12 cellular contexts compared by ENCODE assay signal in the genomic region with DNA sequence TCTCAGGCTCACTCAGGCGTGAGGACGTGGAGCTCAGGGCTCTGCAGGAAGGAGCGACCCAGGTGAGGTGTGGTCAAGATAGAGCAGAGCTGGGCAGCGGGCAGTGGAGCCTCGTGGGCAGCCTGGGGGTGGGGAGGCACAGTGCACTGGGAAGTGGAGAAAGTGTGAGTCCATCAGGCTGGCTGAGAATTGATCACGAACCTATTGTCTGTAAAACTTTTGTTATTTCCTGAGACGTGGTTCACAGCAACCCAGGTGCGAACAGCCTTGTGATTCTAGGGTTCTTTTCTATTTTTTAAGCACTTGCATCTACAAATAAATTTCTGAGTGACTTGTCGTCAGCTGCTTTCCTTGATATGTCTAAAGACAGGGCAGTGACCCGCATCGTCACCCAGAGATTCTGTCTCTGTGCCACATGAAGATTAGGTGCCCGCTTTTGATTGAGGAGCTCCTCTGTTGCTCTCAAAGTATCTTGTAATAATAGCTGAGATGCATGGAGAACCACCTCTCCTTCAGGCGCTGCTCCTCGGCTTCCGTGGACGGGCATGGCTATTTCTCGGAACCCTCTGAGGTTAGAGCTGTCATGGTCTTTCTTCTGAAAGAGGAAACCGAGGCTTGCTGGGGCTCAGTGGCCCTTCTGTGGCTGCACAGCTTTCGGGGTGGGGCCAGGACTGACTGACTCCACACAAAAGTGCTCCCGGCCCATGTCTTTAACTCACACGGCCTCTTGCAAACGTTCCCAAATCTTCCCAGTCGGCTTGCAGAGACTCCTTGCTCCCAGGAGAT. TPM values are rescaled to one million over a fixed set of nuclear protein-coding genes. Genes with fewer than 3 reads are reported as not detected.
DNase-seq lines count a peak whose midpoint lies in the region; ATAC-seq and TF ChIP-seq lines count a peak whose summit lies in the region.
"Had no signal": no experiment of that assay in that cellular context is flagged by ENCODE, and none has a peak within 500 bp of the region (broad histone marks: within the 10 kb centered on the region; RNA-seq: fewer than 3 reads in every experiment).

No MANE protein-coding gene starts in this region.

- no peak overlapping the region for H2BK120ac ChIP-seq in trophoblast cell (ENCODE audit: insufficient read depth, low read length, poor library complexity)

- BruUV-seq in OCI-LY7 (replicated peaks; lab: Mats Ljungman, UMichigan): no TSS peak

- peak overlapping the region; percentile 40 for H3K4me3 ChIP-seq in OCI-LY7 (ENCODE audit: low read depth, low read length, poor library complexity, severe bottlenecking)
- no peak overlapping the region for H3K4me3 ChIP-seq in trophoblast cell (ENCODE audit: low read depth, low read length)
- H3K4me3 ChIP-seq: thoracic aorta had no signal

- peak overlapping the region; percentile 26 for H2AK5ac ChIP-seq in trophoblast cell (ENCODE audit: low read length)

- DNase-seq in OCI-LY7 (ENCODE audit: low spot score) (peak; percentile 64), trophoblast cell (no peak), iPS-NIHi11 (ENCODE audit: low spot score) (no peak), caudate nucleus (lab: John Stamatoyannopoulos, UW) (no peak), glomerular visceral epithelial cell (ENCODE audit: extremely low spot score) (no peak)
- DNase-seq: head of caudate nucleus, NCI-H748 treated with DMSO at 0.1 percent for 48 hours had no signal

- H3K14ac ChIP-seq in trophoblast cell (ENCODE audit: low read length): no peak overlapping the region

- intact Hi-C loops in OCI-LY7 (cut with micrococcal nuclease; ENCODE audit: unreplicated experiment): no loop called here

- H3K9me3 ChIP-seq in OCI-LY7 (ENCODE audit: low read length) (no peaks in the 10 kb centered on the region), trophoblast cell (ENCODE audit: insufficient read depth, low read depth, low read length) (peaks cover 2% of the 10 kb centered on the region)
- H3K9me3 ChIP-seq: thoracic aorta had no signal

- CTCF ChIA-PET in OCI-LY7 (lab: Charles Lee; ENCODE audit: unreplicated experiment): interaction anchor here (0.6 to 1.9 kb wide), 7 partner anchors 8 to 123 kb away, joined by 3 to 8 read pairs (median 5); a partner anchor contains a TSS

- no peak overlapping the region for H3K23ac ChIP-seq in trophoblast cell (ENCODE audit: low read length)

- H3K9ac ChIP-seq in trophoblast cell (ENCODE audit: low read length): no peak overlapping the region
- H3K9ac ChIP-seq: KMS-11 had no signal

- no peak overlapping the region for H2BK5ac ChIP-seq in trophoblast cell (ENCODE audit: low read depth, low read length, poor library complexity)

- ATAC-seq in GM18867 (IDR thresholded peaks at IDR 0.05; ENCODE audit: unreplicated experiment): peak; percentile 40
- ATAC-seq in GM21529 (IDR thresholded peaks at IDR 0.05; ENCODE audit: unreplicated experiment): peak; percentile 49

- no CpG with 5 or more reads among the region's 23 CpGs for WGBS in trophoblast cell (ENCODE audit: extremely low coverage, insufficient coverage, insufficient read length)

- H4K8ac ChIP-seq in trophoblast cell (ENCODE audit: low read depth, low read length): no peak overlapping the region

- H2BK12ac ChIP-seq in trophoblast cell (ENCODE audit: low read length): no peak overlapping the region

- POLR2A ChIA-PET in OCI-LY7 (lab: Charles Lee): interaction anchor here (0.7 to 8.0 kb wide), 11 partner anchors 8 to 168 kb away, joined by 3 to 96 read pairs (median 19); no protein-coding TSS in a partner anchor

- no peaks in the 10 kb centered on the region for H3K79me2 ChIP-seq in OCI-LY7 (ENCODE audit: insufficient read depth, low read depth, low read length)
- H3K79me2 ChIP-seq in trophoblast cell (ENCODE audit: control insufficient read depth, insufficient read depth, low read length, poor library complexity): no peaks in the 10 kb centered on the region

- no peak overlapping the region for H4K91ac ChIP-seq in trophoblast cell (ENCODE audit: low read depth, low read length)

- TF ChIP-seq CTCF in OCI-LY7 (conservative IDR thresholded peaks at IDR 0.05; ENCODE audit: low read length): no peak

- no peak overlapping the region for H4K12ac ChIP-seq in trophoblast cell (ENCODE audit: low read depth, low read length)

- H3K36me3 ChIP-seq in OCI-LY7 (ENCODE audit: insufficient read depth, low read length): no peaks in the 10 kb centered on the region; the same call in 1 of the 2 replicates
- no peaks in the 10 kb centered on the region for H3K36me3 ChIP-seq in trophoblast cell (ENCODE audit: control insufficient read depth in 1 of 2, insufficient read depth in 2 of 2, low read length in 2 of 2)
- H3K36me3 ChIP-seq: thoracic aorta had no signal

- H3K27ac ChIP-seq in OCI-LY7 (ENCODE audit: low read depth, low read length, poor library complexity, severe bottlenecking) (peak overlapping the region; percentile 56), trophoblast cell (ENCODE audit: low read depth, low read length) (no peak overlapping the region), caudate nucleus (ENCODE audit: low read depth, low read length) (no peak overlapping the region)
- H3K27ac ChIP-seq: KMS-11, thoracic aorta had no signal

- peaks cover 80% of the 10 kb centered on the region for H3K4me1 ChIP-seq in OCI-LY7 (ENCODE audit: insufficient read depth, low read length, poor library complexity, severe bottlenecking)
- no peaks in the 10 kb centered on the region for H3K4me1 ChIP-seq in trophoblast cell (ENCODE audit: control insufficient read depth in 1 of 2, insufficient read depth in 2 of 2, low read length in 2 of 2)

- H3K4ac ChIP-seq in trophoblast cell (ENCODE audit: low read depth, low read length): no peak overlapping the region

- no peaks in the 10 kb centered on the region for H3K79me1 ChIP-seq in trophoblast cell (ENCODE audit: low read length)

- H4K20me1 ChIP-seq in OCI-LY7 (ENCODE audit: insufficient read depth, low read length): no peaks in the 10 kb centered on the region

- H3K18ac ChIP-seq in trophoblast cell (ENCODE audit: low read length): no peak overlapping the region

- H3K4me2 ChIP-seq in OCI-LY7 (ENCODE audit: low read length) (peak overlapping the region; percentile 63), trophoblast cell (ENCODE audit: low read length) (no peak overlapping the region)
- H3K4me2 ChIP-seq: KMS-11 had no signal

- no peaks in the 10 kb centered on the region for H3K27me3 ChIP-seq in trophoblast cell (ENCODE audit: insufficient read depth, low read length)

- peak overlapping the region; percentile 25; the same call in 1 of the 2 replicates for H2AFZ ChIP-seq in OCI-LY7 (ENCODE audit: low read length)
- no peak overlapping the region for H2AFZ ChIP-seq in trophoblast cell (ENCODE audit: insufficient read depth, low read length, poor library complexity)

- H3K9me2 ChIP-seq in OCI-LY7 (ENCODE audit: insufficient read depth, low read length): no peaks in the 10 kb centered on the region

RNA-seq across cellular contexts. Expression of a gene that starts 0.7 kb away (rescaled TPM):
- total RNA-seq in OCI-LY7 (2014; rRNA removed; shearing (Covaris generic)): 0.05 and 0.35 TPM in 2 replicates
- total RNA-seq in OCI-LY7 (2022): 0.10 TPM in 1 of 2 replicates, not detected in the other
- not detected in 2 replicates for polyA plus RNA-seq in trophoblast cell (2013)
- total RNA-seq: thoracic aorta had no signal

RNA-seq across cellular contexts. Expression of a gene that starts 35.5 kb away (rescaled TPM):
- total RNA-seq in OCI-LY7 (2014; rRNA removed; shearing (Covaris generic)): not detected in 2 replicates
- total RNA-seq in OCI-LY7 (2022): not detected in 2 replicates
- polyA plus RNA-seq in trophoblast cell (2013): not detected in 2 replicates
- total RNA-seq: T-helper 1 cell treated with Interleukin-12 subunit alpha and Interleukin-12 subunit beta and Interleukin-4 antibody, amounts not matched to agents 30 ng/mL and 1 ng/mL, for 36 hours; thoracic aorta had no signal
